In the genomic region with DNA sequence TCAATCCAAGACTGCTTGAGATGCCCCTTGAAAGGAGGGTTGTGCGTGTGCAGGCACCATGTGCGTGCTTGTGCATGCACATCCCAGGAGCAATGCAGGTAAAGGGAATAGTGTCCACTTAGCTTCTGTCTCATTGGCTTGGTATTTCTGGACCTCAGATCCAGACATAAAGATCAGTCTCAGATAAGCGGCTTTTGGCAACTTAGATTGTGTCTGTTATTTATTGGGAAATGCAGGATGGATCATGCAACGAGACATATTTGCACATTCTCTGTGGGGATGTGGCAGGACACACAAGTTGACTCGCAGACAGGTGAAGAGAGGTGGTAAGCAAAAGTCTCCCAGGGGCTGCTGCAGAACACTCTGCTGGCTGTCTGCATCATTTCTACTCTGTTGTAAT, we compare ENCODE assay signal across 24 cellular contexts.
DNase-seq lines count a peak whose midpoint lies in the region; ATAC-seq and TF ChIP-seq lines count a peak whose summit lies in the region.
"Had no signal": no experiment of that assay in that cellular context is flagged by ENCODE, and none has a peak within 500 bp of the region (broad histone marks: within the 10 kb centered on the region; RNA-seq: fewer than 3 reads in every experiment).

No MANE protein-coding gene starts in this region.

- peaks cover 12% of the 10 kb centered on the region for H3K4me1 ChIP-seq in mammary epithelial cell (ENCODE audit: insufficient read depth, low read length)
- H3K4me1 ChIP-seq in breast epithelium: peaks cover 0 to 2% of the 10 kb centered on the region in 2 donors
- no peaks in the 10 kb centered on the region for H3K4me1 ChIP-seq in foreskin keratinocyte
- H3K4me1 ChIP-seq: A549 had no signal

- H3K4me2 ChIP-seq in mammary epithelial cell (ENCODE audit: insufficient read depth, low read depth, low read length): no peak overlapping the region
- H3K4me2 ChIP-seq: A549, BLaER1 had no signal

- H4K20me1 ChIP-seq in mammary epithelial cell (ENCODE audit: insufficient read depth, low read length): no peaks in the 10 kb centered on the region
- H4K20me1 ChIP-seq: BLaER1 had no signal

- POLR2A ChIA-PET in activated B cell treated with CpG ODN at 0.5 μM for 24 hours (lab: Charles Lee): interaction anchor here (0.7 kb wide), 1 partner anchor 199 kb away, joined by 3 read pairs; no protein-coding TSS in a partner anchor

- TF ChIP-seq CTCF in mammary epithelial cell (conservative IDR thresholded peaks at IDR 0.05 in 1 of 2, IDR thresholded peaks at IDR 0.05 in 1 of 2; ENCODE audit: extremely low read depth in 1 of 2, insufficient read depth in 1 of 2, low read depth in 1 of 2, low read length in 2 of 2) (no peak), breast epithelium (IDR thresholded peaks at IDR 0.05) (no peak), activated B cell treated with CpG ODN at 0.5 μM for 24 hours (IDR thresholded peaks at IDR 0.05) (no peak), foreskin keratinocyte (conservative IDR thresholded peaks at IDR 0.05) (no peak)

- no peak for ATAC-seq in activated B cell treated with CpG ODN at 0.5 μM for 24 hours (ENCODE audit: low read depth)
- ATAC-seq in foreskin keratinocyte: no peak
- ATAC-seq in stimulated activated memory B cell treated with anti-CD40 and anti-IgM and Interleukin-4, amounts not matched to agents 10 μg/mL and 1 μg/mL and 100 μg/mL, for 72 hours: no peak
- no peak for ATAC-seq in GM21515 (IDR thresholded peaks at IDR 0.05; ENCODE audit: unreplicated experiment)
- ATAC-seq: A549, HCT116, HepG2 had no signal

- H3K9me3 ChIP-seq in mammary epithelial cell (replicated peaks; ENCODE audit: insufficient read depth, low read length) (no peaks in the 10 kb centered on the region), breast epithelium (no peaks in the 10 kb centered on the region)
- H3K9me3 ChIP-seq: A549, BLaER1 had no signal

- dilution Hi-C loops in mammary epithelial cell (cut with HindIII; ENCODE audit: low sequenced_read_pairs): loop anchor here (5.0 kb wide), 1 partner anchor 104 kb away; no protein-coding TSS in a partner anchor

- no peak overlapping the region for H3K4me3 ChIP-seq in mammary epithelial cell (replicated peaks in 1 of 3; ENCODE audit: insufficient read depth in 1 of 3, low read depth in 2 of 3, low read length in 3 of 3)
- H3K4me3 ChIP-seq in breast epithelium: no peak overlapping the region
- H3K4me3 ChIP-seq: A549, BLaER1 had no signal

- H3K36me3 ChIP-seq in mammary epithelial cell (ENCODE audit: insufficient read depth, low read length) (no peaks in the 10 kb centered on the region), breast epithelium (no peaks in the 10 kb centered on the region)
- H3K36me3 ChIP-seq: BLaER1 had no signal

- DNase-seq in mammary epithelial cell (peak; percentile 58), breast epithelium (ENCODE audit: low spot score in 2 of 2) (no peak), activated B cell treated with CpG ODN at 0.5 μM for 24 hours (no peak), foreskin keratinocyte (peak; percentile 32 to 55)
- DNase-seq in activated CD4-positive, CD25-positive, alpha-beta regulatory T cell treated with anti-CD3 and anti-CD28 coated beads, Interleukin-2, amount 50 U/mL, for 72 hours: no peak
- DNase-seq in stimulated activated CD4-positive, alpha-beta T cell treated with anti-CD3 and anti-CD28 coated beads, Interleukin-4, amount 100 ng/mL, for 24 hours: no peak
- DNase-seq: AML-193; Calu3; CD4-positive, alpha-beta memory T cell; DMS53; DND-41; EL; GOT3; H7; HFFc6 had no signal

- H3K79me2 ChIP-seq in mammary epithelial cell (ENCODE audit: insufficient read depth, low read length): peaks cover 47% of the 10 kb centered on the region

- CTCF ChIA-PET in mammary epithelial cell (lab: Charles Lee; ENCODE audit: low non-redundant PET): no interaction called here
- CTCF ChIA-PET in activated B cell treated with CpG ODN at 0.5 μM for 24 hours (lab: Charles Lee): no interaction called here

- no peaks in the 10 kb centered on the region for H3K27me3 ChIP-seq in mammary epithelial cell (ENCODE audit: insufficient read depth, low read length)
- H3K27me3 ChIP-seq in breast epithelium: no peaks in the 10 kb centered on the region
- no peaks in the 10 kb centered on the region for H3K27me3 ChIP-seq in foreskin keratinocyte
- H3K27me3 ChIP-seq: BLaER1 had no signal

- H3K27me3 Mint-ChIP-seq in activated B cell treated with CpG ODN at 0.5 μM for 24 hours: no peaks in the 10 kb centered on the region
- H3K27me3 Mint-ChIP-seq in stimulated activated memory B cell treated with anti-CD40 and anti-IgM and Interleukin-4, amounts not matched to agents 10 μg/mL and 1 μg/mL and 100 μg/mL, for 72 hours: no peaks in the 10 kb centered on the region
- H3K27me3 Mint-ChIP-seq: CD4-positive, alpha-beta memory T cell; IgD-negative memory B cell had no signal

- no peak overlapping the region for H3K4me3 Mint-ChIP-seq in activated B cell treated with CpG ODN at 0.5 μM for 24 hours
- H3K4me3 Mint-ChIP-seq in stimulated activated memory B cell treated with anti-CD40 and anti-IgM and Interleukin-4, amounts not matched to agents 10 μg/mL and 1 μg/mL and 100 μg/mL, for 72 hours: no peak overlapping the region
- H3K4me3 Mint-ChIP-seq: CD4-positive, alpha-beta memory T cell; HFFc6; IgD-negative memory B cell had no signal

- BruUV-seq in mammary epithelial cell (replicated peaks; lab: Mats Ljungman, UMichigan): no TSS peak

- intact Hi-C loops in mammary epithelial cell (cut with micrococcal nuclease): no loop called here
- intact Hi-C loops in breast epithelium (cut with DNase I; ENCODE audit: low total_unique reads): no loop called here
- intact Hi-C loops in activated B cell treated with CpG ODN at 0.5 μM for 24 hours (cut with micrococcal nuclease): no loop called here

- no peak overlapping the region for H2AFZ ChIP-seq in mammary epithelial cell (ENCODE audit: low read depth, low read length)

- peaks cover 20% of the 10 kb centered on the region for H3K36me3 Mint-ChIP-seq in activated B cell treated with CpG ODN at 0.5 μM for 24 hours (ENCODE audit: low read depth)
- peaks cover 55% of the 10 kb centered on the region for H3K36me3 Mint-ChIP-seq in stimulated activated memory B cell treated with anti-CD40 and anti-IgM and Interleukin-4, amounts not matched to agents 10 μg/mL and 1 μg/mL and 100 μg/mL, for 72 hours
- H3K36me3 Mint-ChIP-seq: CD4-positive, alpha-beta memory T cell had no signal

- H3K9ac ChIP-seq in mammary epithelial cell (ENCODE audit: insufficient read depth, low read length): no peak overlapping the region
- H3K9ac ChIP-seq: BLaER1 had no signal

- no peak for TF ChIP-seq POLR2A in breast epithelium (IDR thresholded peaks at IDR 0.05)

- in situ Hi-C loops in mammary epithelial cell (cut with MboI; ENCODE audit: low sequenced_read_pairs in 2 of 2): no loop called here

- no peak overlapping the region for H3K27ac ChIP-seq in mammary epithelial cell (ENCODE audit: insufficient read depth, low read depth, low read length)
- H3K27ac ChIP-seq in breast epithelium: no peak overlapping the region
- H3K27ac ChIP-seq in foreskin keratinocyte: no peak overlapping the region
- H3K27ac ChIP-seq: 22Rv1, A549, BLaER1 had no signal

- WGBS in mammary epithelial cell (ENCODE audit: low coverage, missing lambda C conversion rate): 15% methylated on average over 5 of the region's 5 CpGs

- no peaks in the 10 kb centered on the region for H3K9me3 Mint-ChIP-seq in activated B cell treated with CpG ODN at 0.5 μM for 24 hours
- H3K9me3 Mint-ChIP-seq in stimulated activated memory B cell treated with anti-CD40 and anti-IgM and Interleukin-4, amounts not matched to agents 10 μg/mL and 1 μg/mL and 100 μg/mL, for 72 hours: peaks cover 2% of the 10 kb centered on the region
- H3K9me3 Mint-ChIP-seq: CD4-positive, alpha-beta memory T cell; HFFc6 had no signal

- peak overlapping the region; percentile 51 for H3K27ac Mint-ChIP-seq in activated B cell treated with CpG ODN at 0.5 μM for 24 hours
- peak overlapping the region; percentile 70 for H3K27ac Mint-ChIP-seq in stimulated activated memory B cell treated with anti-CD40 and anti-IgM and Interleukin-4, amounts not matched to agents 10 μg/mL and 1 μg/mL and 100 μg/mL, for 72 hours
- H3K27ac Mint-ChIP-seq: CD14-positive monocyte; CD4-positive, alpha-beta memory T cell; HFFc6 had no signal

- H3K4me1 Mint-ChIP-seq in activated B cell treated with CpG ODN at 0.5 μM for 24 hours: peaks cover 86% of the 10 kb centered on the region
- H3K4me1 Mint-ChIP-seq in stimulated activated memory B cell treated with anti-CD40 and anti-IgM and Interleukin-4, amounts not matched to agents 10 μg/mL and 1 μg/mL and 100 μg/mL, for 72 hours: peaks cover 75% of the 10 kb centered on the region
- H3K4me1 Mint-ChIP-seq: CD4-positive, alpha-beta memory T cell had no signal

Comparison
In these comparisons a context has a peak if more than half of its experiments do, and no peak if none do; other contexts are left out.
1. DNase-seq: peak in mammary epithelial cell (single experiment) and foreskin keratinocyte (2 of 2); none in breast epithelium (0 of 2), activated B cell treated with CpG ODN at 0.5 μM for 24 hours (single experiment), activated CD4-positive, CD25-positive, alpha-beta regulatory T cell treated with anti-CD3 and anti-CD28 coated beads, Interleukin-2, amount 50 U/mL, for 72 hours (single experiment) and stimulated activated CD4-positive, alpha-beta T cell treated with anti-CD3 and anti-CD28 coated beads, Interleukin-4, amount 100 ng/mL, for 24 hours (single experiment).